Comparison of ENCODE assay signal across 10 cellular contexts in genomic region chr15:90232196-90232595, GRCh38. TPM values are rescaled to one million over a fixed set of nuclear protein-coding genes. Genes with fewer than 3 reads are reported as not detected.
A peak's percentile ranks its signal among the peaks of the same experiment; 100 is the strongest.
DNase-seq lines count a peak whose midpoint lies in the region; ATAC-seq, FAIRE-seq and TF ChIP-seq lines count a peak whose summit lies in the region.
"Had no signal": no experiment of that assay in that cellular context is flagged by ENCODE, and none has a peak within 500 bp of the region (broad histone marks: within the 10 kb centered on the region; RNA-seq: fewer than 3 reads in every experiment).

No MANE protein-coding gene starts in this region.

- ATAC-seq in HG03108 (IDR thresholded peaks at IDR 0.05; ENCODE audit: unreplicated experiment) (no peak), HG02623 (IDR thresholded peaks at IDR 0.05; ENCODE audit: unreplicated experiment) (no peak)

- peaks cover 5 to 64% (median 28%) of the 10 kb centered on the region in 11 experiments; a peak in 17 of 22 replicates for H4K20me1 ChIP-seq in BLaER1 treated with 17β-estradiol and CSF1 and Interleukin-3, amounts not matched to agents 10 nM and 100 nM
- H4K20me1 ChIP-seq in astrocyte (ENCODE audit: insufficient read depth, low read length) = peaks cover 21% of the 10 kb centered on the region

- peak overlapping the region; percentile 89 for H3K4me3 Mint-ChIP-seq in astrocyte (ENCODE audit: unreplicated experiment)

- H3K36me3 Mint-ChIP-seq in astrocyte (ENCODE audit: low read depth, unreplicated experiment) = peaks cover 8% of the 10 kb centered on the region

- H3K27ac Mint-ChIP-seq in astrocyte (ENCODE audit: unreplicated experiment) = peak overlapping the region; percentile 75

- no peaks in the 10 kb centered on the region for H3K9me3 ChIP-seq in BLaER1 treated with 17β-estradiol and CSF1 and Interleukin-3, amounts not matched to agents 10 nM and 100 nM (replicated peaks in 1 of 11)
- H3K9me3 ChIP-seq in astrocyte (ENCODE audit: insufficient read depth, low read depth, low read length) (no peaks in the 10 kb centered on the region), muscle layer of duodenum (ENCODE audit: control insufficient read depth in 1 of 2, low read length in 2 of 2) (no peaks in the 10 kb centered on the region)

- H3K27me3 ChIP-seq in BLaER1 treated with 17β-estradiol and CSF1 and Interleukin-3, amounts not matched to agents 10 nM and 100 nM = no peaks in the 10 kb centered on the region
- H3K27me3 ChIP-seq in astrocyte (ENCODE audit: insufficient read depth, low read length) (no peaks in the 10 kb centered on the region), muscle layer of duodenum (ENCODE audit: low read depth, low read length) (no peaks in the 10 kb centered on the region)

- H3K9me3 Mint-ChIP-seq in astrocyte (ENCODE audit: unreplicated experiment) = no peaks in the 10 kb centered on the region

- H3K79me2 ChIP-seq in astrocyte (ENCODE audit: insufficient read depth, low read length) = peaks cover 20% of the 10 kb centered on the region

- no peak for TF ChIP-seq CTCF in astrocyte (IDR thresholded peaks at IDR 0.05; ENCODE audit: insufficient read depth, low read depth, low read length)

- in situ Hi-C loops in KBM-7 (cut with MboI; ENCODE audit: low pct_unique_long_range_greater_than_20kb, low sequenced_read_pairs) = no loop called here

- peak; percentile 44 for DNase-seq in KBM-7
- DNase-seq in astrocyte (ENCODE audit: low read depth) = no peak
- no peak for DNase-seq in HuH-7 (ENCODE audit: low spot score)
- DNase-seq in stimulated activated CD8-positive, alpha-beta memory T cell treated with anti-CD3 and anti-CD28 coated beads, Interleukin-4, amount 100 ng/mL, for 48 hours = no peak

- peak overlapping the region; percentile 77 to 95 (median 88) for H3K4me3 ChIP-seq in BLaER1 treated with 17β-estradiol and CSF1 and Interleukin-3, amounts not matched to agents 10 nM and 100 nM
- H3K4me3 ChIP-seq in astrocyte (ENCODE audit: insufficient read depth, low read depth, low read length) (no peak overlapping the region), muscle layer of duodenum (ENCODE audit: low read depth in 1 of 2, low read length in 2 of 2) (peak overlapping the region; percentile 33 to 77)

- no peak for FAIRE-seq in astrocyte (lab: Jason Lieb, UNC)
- FAIRE-seq: G401.6 had no signal

- H3K27me3 Mint-ChIP-seq in astrocyte (ENCODE audit: low read depth, unreplicated experiment) = no peaks in the 10 kb centered on the region

- no peak overlapping the region for H2AFZ ChIP-seq in astrocyte (ENCODE audit: low read depth, low read length)

- peak overlapping the region; percentile 73 to 91 (median 86); a peak in 20 of 22 replicates for H3K9ac ChIP-seq in BLaER1 treated with 17β-estradiol and CSF1 and Interleukin-3, amounts not matched to agents 10 nM and 100 nM
- H3K9ac ChIP-seq in astrocyte (ENCODE audit: low read length) = no peak overlapping the region

- peaks cover 41 to 47% (median 45%) of the 10 kb centered on the region in 10 experiments for H3K4me1 ChIP-seq in BLaER1 treated with 17β-estradiol and CSF1 and Interleukin-3, amounts not matched to agents 10 nM and 100 nM
- H3K4me1 ChIP-seq in astrocyte (ENCODE audit: insufficient read depth, low read length) (peaks cover 9% of the 10 kb centered on the region), muscle layer of duodenum (ENCODE audit: control insufficient read depth in 1 of 2, insufficient read depth in 2 of 2, low read length in 2 of 2) (peaks cover 33 to 56% of the 10 kb centered on the region in 2 donors)

- H3K4me2 ChIP-seq in BLaER1 treated with 17β-estradiol and CSF1 and Interleukin-3, amounts not matched to agents 10 nM and 100 nM = peak overlapping the region; percentile 85 to 100 (median 94)
- peak overlapping the region; percentile 95 for H3K4me2 ChIP-seq in astrocyte (ENCODE audit: low read length)

- peaks cover 34 to 55% (median 38%) of the 10 kb centered on the region in 11 experiments for H3K36me3 ChIP-seq in BLaER1 treated with 17β-estradiol and CSF1 and Interleukin-3, amounts not matched to agents 10 nM and 100 nM
- H3K36me3 ChIP-seq in astrocyte (ENCODE audit: insufficient read depth, low read length) (peaks cover 2% of the 10 kb centered on the region), muscle layer of duodenum (ENCODE audit: control insufficient read depth in 1 of 2, insufficient read depth in 2 of 2, low read length in 2 of 2) (peaks cover 33 to 43% of the 10 kb centered on the region in 2 donors)

- H3K27ac ChIP-seq in BLaER1 treated with 17β-estradiol and CSF1 and Interleukin-3, amounts not matched to agents 10 nM and 100 nM = peak overlapping the region in 9 of 11 experiments; percentile 66 to 89 (median 80); a peak in 16 of 22 replicates
- H3K27ac ChIP-seq in astrocyte (ENCODE audit: low read depth, low read length) (no peak overlapping the region), muscle layer of duodenum (ENCODE audit: low read length) (no peak overlapping the region)

- H3K4me1 Mint-ChIP-seq in astrocyte (ENCODE audit: low read depth, unreplicated experiment) = peaks cover 9% of the 10 kb centered on the region

RNA-seq across cellular contexts. Expression of gene CIB1, which starts 1.5 kb away (rescaled TPM):
- 49.6 and 50.7 TPM in 2 replicates for total RNA-seq in astrocyte

RNA-seq across cellular contexts. Expression of gene GDPGP1, which starts 1.8 kb away (rescaled TPM):
- 4.1 and 6.0 TPM in 2 replicates for total RNA-seq in astrocyte

RNA-seq across cellular contexts. Expression of gene TTLL13, which starts 17.2 kb away (rescaled TPM):
- 0.14 TPM in 1 of 2 replicates, not detected in the other for total RNA-seq in astrocyte
- total RNA-seq: RPMI7951 had no signal

RNA-seq across cellular contexts. Expression of gene SEMA4B, which starts 31.1 kb away (rescaled TPM):
- total RNA-seq in astrocyte = 7.0 and 9.9 TPM in 2 replicates

RNA-seq across cellular contexts. Expression of gene NGRN, which starts 33.3 kb away (rescaled TPM):
- total RNA-seq in astrocyte = 98.5 and 98.6 TPM in 2 replicates

Comparison
In these comparisons a context has a peak if more than half of its experiments do, and no peak if none do; other contexts are left out.
1. H3K27ac ChIP-seq: peak in BLaER1 treated with 17β-estradiol and CSF1 and Interleukin-3, amounts not matched to agents 10 nM and 100 nM (9 of 11); none in astrocyte (single experiment) and muscle layer of duodenum (single experiment).